ENCODE assay signal across 8 cellular contexts in genomic region chr2:216606551-216607527, GRCh38. TPM values are rescaled to one million over a fixed set of nuclear protein-coding genes. Genes with fewer than 3 reads are reported as not detected.
DNase-seq lines count a peak whose midpoint lies in the region; ATAC-seq and FAIRE-seq lines count a peak whose summit lies in the region.

No MANE protein-coding gene starts in this region.

- peak; percentile 95 for ATAC-seq in HG02623 (IDR thresholded peaks at IDR 0.05; ENCODE audit: unreplicated experiment)
- no peak for ATAC-seq in esophagus mucosa

- DNase-seq in GM18507 (ENCODE audit: extremely low spot score, insufficient read length, low read depth) (peak; percentile 44), NCI-H2171 (lab: John Stamatoyannopoulos, UW) (peak; percentile 82), NCI-H345 treated with DMSO at 0.1 percent for 48 hours (lab: John Stamatoyannopoulos, UW; ENCODE audit: unreplicated experiment) (no peak), T1000 (lab: John Stamatoyannopoulos, UW) (no peak)
- DNase-seq in activated naive CD4-positive, alpha-beta T cell treated with anti-CD3 and anti-CD28 coated beads, Interleukin-2, amount 50 U/mL, for 16 hours = peak; percentile 48
- DNase-seq in stimulated activated CD4-positive, alpha-beta T cell treated with anti-CD3 and anti-CD28 coated beads, Interleukin-2, amount 100 ng/mL, for 48 hours = peak; percentile 47 to 69

- peak; percentile 76 for FAIRE-seq in GM18507 (lab: Jason Lieb, UNC)

RNA-seq across cellular contexts. Expression of gene IGFBP2, which starts 26.4 kb away (rescaled TPM):
- total RNA-seq in esophagus mucosa = 192 TPM

Comparison
In these comparisons a context has a peak if more than half of its experiments do, and no peak if none do; other contexts are left out.
1. DNase-seq: peak in GM18507 (single experiment), NCI-H2171 (single experiment), activated naive CD4-positive, alpha-beta T cell treated with anti-CD3 and anti-CD28 coated beads, Interleukin-2, amount 50 U/mL, for 16 hours (single experiment) and stimulated activated CD4-positive, alpha-beta T cell treated with anti-CD3 and anti-CD28 coated beads, Interleukin-2, amount 100 ng/mL, for 48 hours (2 of 2); none in NCI-H345 treated with DMSO at 0.1 percent for 48 hours (single experiment) and T1000 (single experiment).